In genomic region chr9:123268950-123269302, GRCh38 we compare ENCODE assay signal across 1 cellular context.
TF ChIP-seq lines count a peak whose summit lies in the region.

No MANE protein-coding gene starts in this region.

TF ChIP-seq in HepG2, 621 proteins besides CTCF, POLR2A, EP300 and RAD21 (continued from another document and continues in another):
- TF ChIP-seq ZNF782 (CRISPR knock-in tag; IDR thresholded peaks at IDR 0.05; ENCODE audit: borderline replicate concordance) (no peak), AHR (CRISPR knock-in tag; IDR thresholded peaks at IDR 0.05) (no peak), CBX5 (CRISPR knock-in tag; IDR thresholded peaks at IDR 0.05; ENCODE audit: borderline replicate concordance) (no peak), ZFP1 (CRISPR knock-in tag; IDR thresholded peaks at IDR 0.05) (no peak), ZNF567 (CRISPR knock-in tag; IDR thresholded peaks at IDR 0.05; ENCODE audit: borderline replicate concordance) (no peak), ZNF142 (CRISPR knock-in tag; IDR thresholded peaks at IDR 0.05) (0 out of 2 replicates have a peak, but pooled peaks have one; percentile 54), E2F1 (CRISPR knock-in tag; IDR thresholded peaks at IDR 0.05) (0 out of 2 replicates have a peak, but pooled peaks have one; percentile 26), ZBTB37 (CRISPR knock-in tag; IDR thresholded peaks at IDR 0.05) (no peak), MEIS2 (CRISPR knock-in tag; IDR thresholded peaks at IDR 0.05) (no peak), ZNF790 (CRISPR knock-in tag; IDR thresholded peaks at IDR 0.05; ENCODE audit: borderline replicate concordance) (no peak), ZFP37 (CRISPR knock-in tag; IDR thresholded peaks at IDR 0.05; ENCODE audit: borderline replicate concordance) (no peak), KIAA2018 (CRISPR knock-in tag; IDR thresholded peaks at IDR 0.05; ENCODE audit: borderline replicate concordance) (no peak), HDAC6 (IDR thresholded peaks at IDR 0.05; ENCODE audit: low read depth, low read length) (no peak), ZBTB20 (CRISPR knock-in tag; IDR thresholded peaks at IDR 0.05; ENCODE audit: borderline replicate concordance, low read depth) (no peak), DMAP1 (CRISPR knock-in tag; IDR thresholded peaks at IDR 0.05) (peak; percentile 40; the same call in 1 of the 2 replicates), FOSL1 (CRISPR knock-in tag; IDR thresholded peaks at IDR 0.05; ENCODE audit: borderline replicate concordance) (no peak), ZSCAN21 (CRISPR knock-in tag; IDR thresholded peaks at IDR 0.05; ENCODE audit: borderline replicate concordance) (0 out of 2 replicates have a peak, but pooled peaks have one; percentile 10), ZNF513 (CRISPR knock-in tag; conservative IDR thresholded peaks at IDR 0.05) (no peak), ASH2L (IDR thresholded peaks at IDR 0.05; ENCODE audit: insufficient read length, low read depth, low read length) (peak; percentile 65), ZSCAN31 (CRISPR knock-in tag; IDR thresholded peaks at IDR 0.05; ENCODE audit: low read depth) (no peak; the same call in 1 of the 2 replicates), ZNF225 (CRISPR knock-in tag; IDR thresholded peaks at IDR 0.05) (no peak), DR1 (CRISPR knock-in tag; IDR thresholded peaks at IDR 0.05) (no peak), ZNF770 (CRISPR knock-in tag; IDR thresholded peaks at IDR 0.05) (0 out of 2 replicates have a peak, but pooled peaks have one; percentile 2), MAZ (IDR thresholded peaks at IDR 0.05; ENCODE audit: borderline replicate concordance, low read depth, low read length) (no peak), MAZ (CRISPR knock-in tag; IDR thresholded peaks at IDR 0.05; ENCODE audit: low read depth) (peak; percentile 5; the same call in 1 of the 2 replicates), ZNF432 (CRISPR knock-in tag; IDR thresholded peaks at IDR 0.05; ENCODE audit: borderline replicate concordance) (no peak), CBX1 (IDR thresholded peaks at IDR 0.05; ENCODE audit: low read depth) (no peak), REPIN1 (CRISPR knock-in tag; IDR thresholded peaks at IDR 0.05; ENCODE audit: borderline replicate concordance, low read depth) (no peak), ZNF24 (IDR thresholded peaks at IDR 0.05) (no peak), DBP (CRISPR knock-in tag; IDR thresholded peaks at IDR 0.05; ENCODE audit: not compliant biosample characterization) (peak; percentile 61), IRX3 (CRISPR knock-in tag; IDR thresholded peaks at IDR 0.05; ENCODE audit: borderline replicate concordance, low read depth) (no peak), SRSF4 (IDR thresholded peaks at IDR 0.05; ENCODE audit: low read depth, low read length, poor library complexity, severe bottlenecking) (no peak), ZNF589 (CRISPR knock-in tag; conservative IDR thresholded peaks at IDR 0.05) (no peak), U2AF2 (IDR thresholded peaks at IDR 0.05; ENCODE audit: low read depth, low read length) (no peak), ZNF382 (CRISPR knock-in tag; IDR thresholded peaks at IDR 0.05; ENCODE audit: borderline replicate concordance) (no peak), ATF7-NPFF (CRISPR knock-in tag; IDR thresholded peaks at IDR 0.05; ENCODE audit: low read depth) (no peak), ZNF775 (CRISPR knock-in tag; IDR thresholded peaks at IDR 0.05; ENCODE audit: borderline replicate concordance) (no peak)
